9 cellular contexts compared by ENCODE assay signal in the genomic region with DNA sequence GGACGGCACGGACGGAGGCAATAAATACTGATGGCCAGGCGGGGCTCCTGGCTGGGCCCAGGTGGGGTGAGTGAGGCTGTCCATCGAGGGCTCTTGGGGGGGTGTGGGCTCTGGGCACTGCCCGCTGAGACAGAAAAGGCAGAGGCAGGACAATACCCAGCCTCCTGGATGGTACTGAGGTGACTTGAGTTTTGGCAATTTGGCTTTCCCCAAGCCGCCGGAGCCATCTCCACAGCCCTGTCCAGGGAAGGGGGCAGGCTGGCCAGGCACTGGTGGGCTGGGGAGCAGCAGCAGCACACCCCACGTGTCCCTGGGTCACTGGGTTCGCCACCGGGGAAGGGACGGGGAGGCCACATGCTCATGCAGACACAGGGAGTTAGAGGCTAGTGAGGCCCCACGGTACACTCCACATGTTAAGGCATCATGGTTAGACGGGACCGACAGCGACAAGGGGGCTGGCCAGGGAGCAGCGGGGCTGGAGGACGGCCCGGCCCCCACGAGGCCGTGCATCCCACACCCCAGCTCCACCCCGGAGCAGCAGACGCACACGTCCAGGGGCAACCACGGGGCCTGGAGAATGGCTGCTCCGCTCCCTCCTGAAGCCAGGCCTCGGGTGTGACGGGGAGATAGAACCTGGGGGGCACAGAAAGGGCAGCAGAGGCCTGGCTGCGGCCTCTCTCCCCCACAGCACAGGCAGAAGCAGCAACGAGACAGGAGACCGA. TPM values are rescaled to one million over a fixed set of nuclear protein-coding genes. Genes with fewer than 3 reads are reported as not detected.
DNase-seq lines count a peak whose midpoint lies in the region; ATAC-seq, FAIRE-seq and TF ChIP-seq lines count a peak whose summit lies in the region.
"Had no signal": no experiment of that assay in that cellular context is flagged by ENCODE, and none has a peak within 500 bp of the region (broad histone marks: within the 10 kb centered on the region; RNA-seq: fewer than 3 reads in every experiment).

No MANE protein-coding gene starts in this region.

- H2BK120ac ChIP-seq in trophoblast cell (ENCODE audit: insufficient read depth, low read length, poor library complexity): peak overlapping the region; percentile 62

- TF ChIP-seq CTCF in coronary artery (IDR thresholded peaks at IDR 0.05) (no peak), foreskin fibroblast (IDR thresholded peaks at IDR 0.05; ENCODE audit: low read depth, low read length) (no peak), D721Med (IDR thresholded peaks at IDR 0.05; ENCODE audit: insufficient read depth, missing control alignments) (no peak)

- H3K4me2 ChIP-seq in trophoblast cell (ENCODE audit: low read length): peak overlapping the region; percentile 9

- DNase-seq in GM12892 (ENCODE audit: insufficient read length): no peak
- peak; percentile 53 for DNase-seq in OCI-M1 (lab: John Stamatoyannopoulos, UW)
- no peak for DNase-seq in coronary artery (ENCODE audit: low spot score)
- DNase-seq in trophoblast cell: no peak
- DNase-seq in NCI-H2107 (lab: John Stamatoyannopoulos, UW): no peak
- no peak for DNase-seq in foreskin fibroblast
- no peak for DNase-seq in D721Med (ENCODE audit: insufficient read length, low spot score)
- DNase-seq: activated B cell treated with CpG ODN at 0.5 μM for 24 hours had no signal

- H3K14ac ChIP-seq in trophoblast cell (ENCODE audit: low read length): peak overlapping the region; percentile 67

- peak overlapping the region; percentile 71 for H4K12ac ChIP-seq in trophoblast cell (ENCODE audit: low read depth, low read length)

- H2AFZ ChIP-seq in trophoblast cell (ENCODE audit: insufficient read depth, low read length, poor library complexity): no peak overlapping the region

- no peak overlapping the region for H3K23ac ChIP-seq in trophoblast cell (ENCODE audit: low read length)

- H2BK12ac ChIP-seq in trophoblast cell (ENCODE audit: low read length): peak overlapping the region; percentile 61

- peak overlapping the region; percentile 58 for H4K91ac ChIP-seq in trophoblast cell (ENCODE audit: low read depth, low read length)

- peak overlapping the region; percentile 52 for H3K4ac ChIP-seq in trophoblast cell (ENCODE audit: low read depth, low read length)

- peaks cover 31 to 40% of the 10 kb centered on the region in 2 experiments for H3K4me1 ChIP-seq in trophoblast cell (ENCODE audit: control insufficient read depth in 1 of 2, insufficient read depth in 2 of 2, low read length in 2 of 2)

- H2BK5ac ChIP-seq in trophoblast cell (ENCODE audit: low read depth, low read length, poor library complexity): peak overlapping the region; percentile 15

- peaks cover 35% of the 10 kb centered on the region for H3K79me1 ChIP-seq in trophoblast cell (ENCODE audit: low read length)

- no peaks in the 10 kb centered on the region for H3K27me3 ChIP-seq in trophoblast cell (ENCODE audit: insufficient read depth, low read length)

- H3K18ac ChIP-seq in trophoblast cell (ENCODE audit: low read length): peak overlapping the region; percentile 83

- no peak for ATAC-seq in GM21723 (IDR thresholded peaks at IDR 0.05; ENCODE audit: unreplicated experiment)

- WGBS in trophoblast cell (ENCODE audit: extremely low coverage, insufficient coverage, insufficient read length): no CpG with 5 or more reads among the region's 31 CpGs

- H2AK5ac ChIP-seq in trophoblast cell (ENCODE audit: low read length): peak overlapping the region; percentile 95

- FAIRE-seq in GM12892 (lab: Jason Lieb, UNC) (no peak), D721Med (lab: Jason Lieb, UNC) (no peak)

- H3K36me3 ChIP-seq in trophoblast cell (ENCODE audit: control insufficient read depth in 1 of 2, insufficient read depth in 2 of 2, low read length in 2 of 2): peaks cover 50 to 51% of the 10 kb centered on the region in 2 experiments

- peak; percentile 42; the same call in 1 of the 2 replicates for TF ChIP-seq POLR2A in GM12892 (IDR thresholded peaks at IDR 0.05; ENCODE audit: low read depth, low read length)

- H3K79me2 ChIP-seq in trophoblast cell (ENCODE audit: control insufficient read depth, insufficient read depth, low read length, poor library complexity): peaks cover 23% of the 10 kb centered on the region

- H3K27ac ChIP-seq in coronary artery: peak overlapping the region; percentile 83 to 100
- H3K27ac ChIP-seq in trophoblast cell (ENCODE audit: low read depth, low read length): peak overlapping the region; percentile 82

- peak overlapping the region; percentile 2 for H3K9ac ChIP-seq in trophoblast cell (ENCODE audit: low read length)

- peaks cover 3% of the 10 kb centered on the region for H3K9me3 ChIP-seq in trophoblast cell (ENCODE audit: insufficient read depth, low read depth, low read length)

- H3K4me3 ChIP-seq in coronary artery (no peak overlapping the region), trophoblast cell (ENCODE audit: low read depth, low read length) (no peak overlapping the region), foreskin fibroblast (ENCODE audit: low read depth in 1 of 2, low read length in 2 of 2) (no peak overlapping the region)

- H4K8ac ChIP-seq in trophoblast cell (ENCODE audit: low read depth, low read length): peak overlapping the region; percentile 49

RNA-seq across cellular contexts. Expression of a gene that starts 3.0 kb away (rescaled TPM):
- polyA plus RNA-seq in GM12892 (2012; ENCODE audit: missing spikeins): 97.5 TPM
- polyA plus RNA-seq in trophoblast cell (2013): 397 and 403 TPM in 2 replicates

RNA-seq across cellular contexts. Expression of a gene that starts 7.8 kb away (rescaled TPM):
- polyA plus RNA-seq in GM12892 (2012; ENCODE audit: missing spikeins): 491 TPM
- polyA plus RNA-seq in trophoblast cell (2013): 2,115 and 2,196 TPM in 2 replicates

RNA-seq across cellular contexts. Expression of a gene that starts 23.3 kb away (rescaled TPM):
- polyA plus RNA-seq in GM12892 (2012; ENCODE audit: missing spikeins): 77.6 TPM
- 110 and 112 TPM in 2 replicates for polyA plus RNA-seq in trophoblast cell (2013)

RNA-seq across cellular contexts. Expression of a gene that starts 23.4 kb away (rescaled TPM):
- polyA plus RNA-seq in GM12892 (2012; ENCODE audit: missing spikeins): 116 TPM
- polyA plus RNA-seq in trophoblast cell (2013): 320 and 330 TPM in 2 replicates

RNA-seq across cellular contexts. Expression of a gene that starts 33.3 kb away (rescaled TPM):
- polyA plus RNA-seq in GM12892 (2012; ENCODE audit: missing spikeins): 0.68 TPM
- polyA plus RNA-seq in trophoblast cell (2013): 0.33 and 0.43 TPM in 2 replicates
